In the genomic region with DNA sequence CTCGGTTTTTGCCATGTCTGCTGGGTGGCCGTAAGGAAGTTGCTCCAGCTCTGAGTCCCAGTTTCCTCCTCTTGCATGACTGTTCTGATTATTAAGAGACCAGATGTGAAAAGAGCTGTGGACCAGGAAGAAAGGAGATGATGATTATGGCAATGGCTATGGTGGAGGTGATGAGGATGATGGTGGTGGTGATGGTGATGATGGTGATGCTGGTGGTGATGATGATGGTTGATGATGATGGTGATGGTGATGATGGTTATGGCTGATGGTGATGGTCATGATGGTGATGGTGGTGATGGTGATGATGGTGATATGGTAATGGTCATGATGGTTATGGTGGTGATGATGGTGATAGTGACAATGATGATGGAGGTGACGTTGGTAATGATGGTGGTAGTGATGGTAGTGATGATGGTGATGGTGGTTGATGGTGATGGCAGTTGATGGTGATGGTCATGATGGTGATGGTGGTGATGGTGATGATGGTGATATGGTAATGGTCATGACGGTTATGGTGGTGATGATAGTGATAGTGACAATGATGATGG, we compare ENCODE assay signal across 13 cellular contexts.
"Had no signal": no experiment of that assay in that cellular context is flagged by ENCODE, and none has a peak within 500 bp of the region (broad histone marks: within the 10 kb centered on the region; RNA-seq: fewer than 3 reads in every experiment).

No MANE protein-coding gene starts in this region.

- H3K9me3 ChIP-seq: ascending aorta had no signal

- H3K4me3 ChIP-seq: PC-9 had no signal

- H3K36me3 ChIP-seq: ascending aorta had no signal

- H3K4me1 Mint-ChIP-seq: activated naive CD4-positive, alpha-beta T cell treated with anti-CD3 and anti-CD28 coated beads, Interleukin-2, amount 50 U/mL, for 24 hours; central memory CD8-positive, alpha-beta T cell had no signal

- H2AFZ ChIP-seq: PC-9 had no signal

- H3K4me3 Mint-ChIP-seq: brain; central memory CD8-positive, alpha-beta T cell; T-helper 1 cell treated with Interleukin-12 subunit alpha and Interleukin-12 subunit beta and Interleukin-4 antibody, amounts not matched to agents 30 μg/mL and 1 μg/mL, for 36 hours had no signal

- H3K27ac Mint-ChIP-seq: activated CD8-positive, alpha-beta T cell treated with anti-CD3 and anti-CD28 coated beads, Interleukin-2, amount 10 ng/mL, durations not matched to agents 7 days and 5 days; activated naive CD4-positive, alpha-beta T cell treated with anti-CD3 and anti-CD28 coated beads, Interleukin-2, amount 50 U/mL, for 24 hours; brain; T-helper 1 cell treated with Interleukin-12 subunit alpha and Interleukin-12 subunit beta and Interleukin-4 antibody, amounts not matched to agents 30 μg/mL and 1 μg/mL, for 36 hours had no signal

- H3K36me3 Mint-ChIP-seq: activated naive CD4-positive, alpha-beta T cell treated with anti-CD3 and anti-CD28 coated beads, Interleukin-2, amount 50 U/mL, for 24 hours; brain had no signal

- H3K27ac ChIP-seq: ascending aorta, PC-9 had no signal

- DNase-seq: activated CD4-positive, alpha-beta T cell treated with anti-CD3 and anti-CD28 coated beads, Interleukin-2, amount 50 U/mL, for 4 hours; activated effector memory CD4-positive, alpha-beta T cell treated with Interleukin-2 at 50 U/mL for 16 hours; NCI-H1048; NCI-H1694; NCI-H2029; PC-9; SHP77 treated with DMSO at 0.1 percent for 48 hours had no signal

- H3K4me2 ChIP-seq: PC-9 had no signal

- H3K4me1 ChIP-seq: ascending aorta had no signal

- H3K27me3 Mint-ChIP-seq: activated naive CD4-positive, alpha-beta T cell treated with anti-CD3 and anti-CD28 coated beads, Interleukin-2, amount 50 U/mL, for 24 hours had no signal

- H3K9me3 Mint-ChIP-seq: activated naive CD4-positive, alpha-beta T cell treated with anti-CD3 and anti-CD28 coated beads, Interleukin-2, amount 50 U/mL, for 24 hours; central memory CD8-positive, alpha-beta T cell; T-helper 1 cell treated with Interleukin-12 subunit alpha and Interleukin-12 subunit beta and Interleukin-4 antibody, amounts not matched to agents 30 μg/mL and 1 μg/mL, for 36 hours had no signal
